ENCODE assay signal across 16 cellular contexts in genomic region chr1:23910553-23911246, GRCh38. TPM values are rescaled to one million over a fixed set of nuclear protein-coding genes. Genes with fewer than 3 reads are reported as not detected.
A peak's percentile ranks its signal among the peaks of the same experiment; 100 is the strongest.
DNase-seq lines count a peak whose midpoint lies in the region; ATAC-seq, FAIRE-seq and TF ChIP-seq lines count a peak whose summit lies in the region.
"Had no signal": no experiment of that assay in that cellular context is flagged by ENCODE, and none has a peak within 500 bp of the region (broad histone marks: within the 10 kb centered on the region; RNA-seq: fewer than 3 reads in every experiment).

No MANE protein-coding gene starts in this region.

- 75 to 81% methylated on average over 11 of the region's 11 CpGs for WGBS in pancreas, 2 donors

- H3K27me3 Mint-ChIP-seq in activated T-helper 2 cell treated with anti-CD3 and anti-CD28 coated beads, Interferon-gamma antibody, Interleukin-2, Interleukin-4, amounts not matched to agents 10 μg/mL and 5 μg/mL and 100 μg/mL, durations not matched to agents 14 hours and 24 hours and 36 hours (ENCODE audit: low read depth), result no peaks in the 10 kb centered on the region

- peak overlapping the region in 9 of 11 experiments; percentile 61 to 92 (median 75); a peak in 19 of 22 replicates for H3K27ac ChIP-seq in BLaER1 treated with 17β-estradiol and CSF1 and Interleukin-3, amounts not matched to agents 10 nM and 100 nM
- H3K27ac ChIP-seq in ascending aorta (no peak overlapping the region), pancreas (no peak overlapping the region)

- H3K4me3 ChIP-seq in BLaER1 treated with 17β-estradiol and CSF1 and Interleukin-3, amounts not matched to agents 10 nM and 100 nM, result peak overlapping the region in 3 of 10 experiments; percentile 45 to 61 (median 56); a peak in 2 of 20 replicates
- H3K4me3 ChIP-seq in ascending aorta, result no peak overlapping the region
- H3K4me3 ChIP-seq in pancreas, result no peak overlapping the region

- H3K4me3 Mint-ChIP-seq in activated T-helper 2 cell treated with anti-CD3 and anti-CD28 coated beads, Interferon-gamma antibody, Interleukin-2, Interleukin-4, amounts not matched to agents 10 μg/mL and 5 μg/mL and 100 μg/mL, durations not matched to agents 14 hours and 24 hours and 36 hours (ENCODE audit: low read depth), result no peak overlapping the region

- peaks cover 45% of the 10 kb centered on the region for H3K4me1 Mint-ChIP-seq in activated T-helper 2 cell treated with anti-CD3 and anti-CD28 coated beads, Interferon-gamma antibody, Interleukin-2, Interleukin-4, amounts not matched to agents 10 μg/mL and 5 μg/mL and 100 μg/mL, durations not matched to agents 14 hours and 24 hours and 36 hours (ENCODE audit: low read depth)

- H3K9me3 Mint-ChIP-seq in activated T-helper 2 cell treated with anti-CD3 and anti-CD28 coated beads, Interferon-gamma antibody, Interleukin-2, Interleukin-4, amounts not matched to agents 10 μg/mL and 5 μg/mL and 100 μg/mL, durations not matched to agents 14 hours and 24 hours and 36 hours, result no peaks in the 10 kb centered on the region

- no peaks in the 10 kb centered on the region for H3K36me3 ChIP-seq in BLaER1 treated with 17β-estradiol and CSF1 and Interleukin-3, amounts not matched to agents 10 nM and 100 nM
- H3K36me3 ChIP-seq in ascending aorta (no peaks in the 10 kb centered on the region), pancreas (no peaks in the 10 kb centered on the region)
- H3K36me3 ChIP-seq: BE2C had no signal

- TF ChIP-seq EP300 in Ishikawa (IDR thresholded peaks at IDR 0.05; ENCODE audit: borderline replicate concordance), result no peak

- peaks cover 79 to 91% (median 81%) of the 10 kb centered on the region in 10 experiments for H3K4me1 ChIP-seq in BLaER1 treated with 17β-estradiol and CSF1 and Interleukin-3, amounts not matched to agents 10 nM and 100 nM
- H3K4me1 ChIP-seq in ascending aorta (no peaks in the 10 kb centered on the region), pancreas (peaks cover 0 to 4% (median 0%) of the 10 kb centered on the region in 3 donors)
- H3K4me1 ChIP-seq: BE2C had no signal

- H3K9me3 ChIP-seq in BLaER1 treated with 17β-estradiol and CSF1 and Interleukin-3, amounts not matched to agents 10 nM and 100 nM (replicated peaks in 1 of 11), result no peaks in the 10 kb centered on the region
- H3K9me3 ChIP-seq in ascending aorta, result no peaks in the 10 kb centered on the region
- no peaks in the 10 kb centered on the region for H3K9me3 ChIP-seq in pancreas
- H3K9me3 ChIP-seq: BE2C had no signal

- TF ChIP-seq CTCF in GM13976 (IDR thresholded peaks at IDR 0.05; ENCODE audit: borderline replicate concordance, control extremely low read depth, extremely low read depth, insufficient read depth, missing control alignments) (no peak), ascending aorta (IDR thresholded peaks at IDR 0.05) (no peak), pancreas (IDR thresholded peaks at IDR 0.05) (no peak)

- intact Hi-C loops in activated T-helper 2 cell treated with anti-CD3 and anti-CD28 coated beads, Interferon-gamma antibody, Interleukin-2, Interleukin-4, amounts not matched to agents 10 μg/mL and 5 μg/mL and 100 μg/mL, durations not matched to agents 14 hours and 24 hours and 36 hours (cut with micrococcal nuclease), result no loop called here
- intact Hi-C loops in ascending aorta (cut with DNase I), result loop anchor here (10.0 kb wide), 2 partner anchors 46 to 96 kb away; partner anchors contain the start of gene FUCA1
- intact Hi-C loops in pancreas (cut with DNase I), result loop anchor here in 1 of 3 donors (10.0 kb wide), 1 partner anchor 136 kb away; the partner anchor contains the start of gene PITHD1

- H3K4me2 ChIP-seq in BLaER1 treated with 17β-estradiol and CSF1 and Interleukin-3, amounts not matched to agents 10 nM and 100 nM, result peak overlapping the region; percentile 78 to 96 (median 89)

- H3K27me3 ChIP-seq in BLaER1 treated with 17β-estradiol and CSF1 and Interleukin-3, amounts not matched to agents 10 nM and 100 nM, result peaks cover 0 to 8% (median 4%) of the 10 kb centered on the region in 11 experiments; a peak in 15 of 22 replicates
- H3K27me3 ChIP-seq in ascending aorta (no peaks in the 10 kb centered on the region), pancreas (no peaks in the 10 kb centered on the region)
- H3K27me3 ChIP-seq: BE2C had no signal

- TF ChIP-seq RAD21 in Ishikawa (IDR thresholded peaks at IDR 0.05; ENCODE audit: low read depth), result no peak

- peak overlapping the region; percentile 48 for H3K27ac Mint-ChIP-seq in activated T-helper 2 cell treated with anti-CD3 and anti-CD28 coated beads, Interferon-gamma antibody, Interleukin-2, Interleukin-4, amounts not matched to agents 10 μg/mL and 5 μg/mL and 100 μg/mL, durations not matched to agents 14 hours and 24 hours and 36 hours

- H4K20me1 ChIP-seq in BLaER1 treated with 17β-estradiol and CSF1 and Interleukin-3, amounts not matched to agents 10 nM and 100 nM, result no peaks in the 10 kb centered on the region

- in situ Hi-C loops in GM13976 (cut with MboI; ENCODE audit: low sequenced_read_pairs, unreplicated experiment), result no loop called here

- ATAC-seq in HG02571 (IDR thresholded peaks at IDR 0.05; ENCODE audit: unreplicated experiment), result no peak
- no peak for ATAC-seq in pancreas
- ATAC-seq: HCT116 had no signal

- peak overlapping the region in 5 of 11 experiments; percentile 12 to 70 (median 63); a peak in 8 of 22 replicates for H3K9ac ChIP-seq in BLaER1 treated with 17β-estradiol and CSF1 and Interleukin-3, amounts not matched to agents 10 nM and 100 nM

- FAIRE-seq in pancreas (lab: Jason Lieb, UNC), result no peak
- FAIRE-seq: keratinocyte, RCC 7860 had no signal

- H3K36me3 Mint-ChIP-seq in activated T-helper 2 cell treated with anti-CD3 and anti-CD28 coated beads, Interferon-gamma antibody, Interleukin-2, Interleukin-4, amounts not matched to agents 10 μg/mL and 5 μg/mL and 100 μg/mL, durations not matched to agents 14 hours and 24 hours and 36 hours (ENCODE audit: low read depth), result no peaks in the 10 kb centered on the region

- DNase-seq in GM13976 (ENCODE audit: low spot score), result peak; percentile 57
- no peak for DNase-seq in activated T-helper 2 cell treated with anti-CD3 and anti-CD28 coated beads, Interferon-gamma antibody, Interleukin-2, Interleukin-4, amounts not matched to agents 10 μg/mL and 5 μg/mL and 100 μg/mL, durations not matched to agents 14 hours and 24 hours and 36 hours (ENCODE audit: low spot score)
- DNase-seq in ascending aorta (ENCODE audit: low spot score in 2 of 2), result no peak
- no peak for DNase-seq in pancreas
- no peak for DNase-seq in hepatic stellate cell (ENCODE audit: low spot score)
- DNase-seq: BE2C; NCI-H2171; stimulated activated CD4-positive, alpha-beta T cell treated with anti-CD3 and anti-CD28 coated beads, Interleukin-4, amount 100 ng/mL, for 1 hour had no signal

TF ChIP-seq in Ishikawa, 13 proteins besides CTCF, POLR2A, EP300 and RAD21:
- TF ChIP-seq, protein P1, sequence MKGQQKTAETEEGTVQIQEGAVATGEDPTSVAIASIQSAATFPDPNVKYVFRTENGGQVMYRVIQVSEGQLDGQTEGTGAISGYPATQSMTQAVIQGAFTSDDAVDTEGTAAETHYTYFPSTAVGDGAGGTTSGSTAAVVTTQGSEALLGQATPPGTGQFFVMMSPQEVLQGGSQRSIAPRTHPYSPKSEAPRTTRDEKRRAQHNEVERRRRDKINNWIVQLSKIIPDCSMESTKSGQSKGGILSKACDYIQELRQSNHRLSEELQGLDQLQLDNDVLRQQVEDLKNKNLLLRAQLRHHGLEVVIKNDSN (IDR thresholded peaks at IDR 0.05), result peak; percentile 35; the same call in 1 of the 2 replicates
- TF ChIP-seq CREB1 (IDR thresholded peaks at IDR 0.05; ENCODE audit: low read depth), result no peak

RNA-seq across cellular contexts. Expression of gene CNR2, which starts 2.5 kb away (rescaled TPM):
- 0.05 and 0.07 TPM in 2 replicates for total RNA-seq in activated T-helper 2 cell treated with anti-CD3 and anti-CD28 coated beads, Interferon-gamma antibody, Interleukin-2, Interleukin-4, amounts not matched to agents 10 μg/mL and 5 μg/mL and 100 μg/mL, durations not matched to agents 14 hours and 24 hours and 36 hours
- total RNA-seq in ascending aorta (not detected), pancreas (not detected)
- polyA plus RNA-seq in pancreas, result not detected
- total RNA-seq: fibroblast of villous mesenchyme, renal cortical epithelial cell had no signal
- polyA plus RNA-seq: keratinocyte had no signal

RNA-seq across cellular contexts. Expression of gene FUCA1, which starts 42.6 kb away (rescaled TPM):
- 3.3 and 4.0 TPM in 2 replicates for total RNA-seq in activated T-helper 2 cell treated with anti-CD3 and anti-CD28 coated beads, Interferon-gamma antibody, Interleukin-2, Interleukin-4, amounts not matched to agents 10 μg/mL and 5 μg/mL and 100 μg/mL, durations not matched to agents 14 hours and 24 hours and 36 hours
- total RNA-seq in ascending aorta (11.1 TPM), pancreas (10 to 100 TPM in 3 of 6 donors, 1 to 10 TPM in 3; 8.3 to 23.4 (median 13.3) TPM)
- polyA plus RNA-seq in pancreas, result 10 to 100 TPM; 14.0 to 27.8 TPM

RNA-seq across cellular contexts. Expression of gene PNRC2, which starts 48.9 kb away (rescaled TPM):
- total RNA-seq in activated T-helper 2 cell treated with anti-CD3 and anti-CD28 coated beads, Interferon-gamma antibody, Interleukin-2, Interleukin-4, amounts not matched to agents 10 μg/mL and 5 μg/mL and 100 μg/mL, durations not matched to agents 14 hours and 24 hours and 36 hours, result 111 and 137 TPM in 2 replicates
- total RNA-seq in ascending aorta (62.7 TPM), pancreas (10 to 100 TPM; 24.3 to 57.4 (median 38.3) TPM)
- 10 to 100 TPM; 30.2 to 49.0 TPM for polyA plus RNA-seq in pancreas

Comparison
In these comparisons a context has a peak if more than half of its experiments do, and no peak if none do; other contexts are left out.
1. H3K27ac ChIP-seq: peak in BLaER1 treated with 17β-estradiol and CSF1 and Interleukin-3, amounts not matched to agents 10 nM and 100 nM (9 of 11); none in ascending aorta (0 of 2) and pancreas (0 of 4).